Comparison of ENCODE assay signal across 18 cellular contexts in genomic region chr3:97954193-97954827, GRCh38. TPM values are rescaled to one million over a fixed set of nuclear protein-coding genes. Genes with fewer than 3 reads are reported as not detected.
DNase-seq lines count a peak whose midpoint lies in the region; ATAC-seq, FAIRE-seq and TF ChIP-seq lines count a peak whose summit lies in the region.
"Had no signal": no experiment of that assay in that cellular context is flagged by ENCODE, and none has a peak within 500 bp of the region (broad histone marks: within the 10 kb centered on the region; RNA-seq: fewer than 3 reads in every experiment).

No MANE protein-coding gene starts in this region.

- WGBS in GM12878 (ENCODE audit: insufficient coverage, insufficient replicate concordance, low lambda C conversion rate, missing lambda C conversion rate): 76% methylated on average over 9 of the region's 9 CpGs

- DNase-seq in GM12878 (ENCODE audit: low read depth, low spot score) (no peak), gastrocnemius medialis (no peak), NCI-H1694 treated with DMSO at 0.1 percent for 48 hours (lab: John Stamatoyannopoulos, UW) (no peak), DMS79 (lab: John Stamatoyannopoulos, UW) (no peak)
- DNase-seq: activated gamma-delta T cell treated with Interleukin-2 at 50 U/mL for 16 hours; cortex of kidney; GF-D8; islet precursor cell; NCI-H1092 treated with DMSO at 0.1 percent for 48 hours; nucleus accumbens; sigmoid colon; stimulated activated CD4-positive, alpha-beta T cell treated with anti-CD3 and anti-CD28 coated beads, Interleukin-4, amount 100 ng/mL, for 24 hours; tibial artery had no signal

- peaks cover 12 to 55% of the 10 kb centered on the region in 2 experiments for H3K36me3 ChIP-seq in GM12878 (ENCODE audit: control insufficient read depth in 2 of 2, insufficient read depth in 2 of 2, low read length in 1 of 2)
- peaks cover 0 to 42% of the 10 kb centered on the region in 2 donors for H3K36me3 ChIP-seq in gastrocnemius medialis

- intact Hi-C loops in GM12878 (cut with micrococcal nuclease; ENCODE audit: unreplicated experiment) (loop anchor here (5.0 kb wide), 1 partner anchor 162 kb away; no protein-coding TSS in a partner anchor), gastrocnemius medialis (cut with DNase I; ENCODE audit: low total_unique reads) (loop anchor here (10.0 kb wide), 1 partner anchor 1860 kb away; the partner anchor contains the start of gene CMSS1)

- no peaks in the 10 kb centered on the region; the same call in 1 of the 2 replicates for H4K20me1 ChIP-seq in GM12878 (ENCODE audit: control insufficient read depth, insufficient read depth)

- H3K9me3 ChIP-seq in GM12878 (replicated peaks; ENCODE audit: control insufficient read depth, insufficient read depth, low read length) (no peaks in the 10 kb centered on the region), gastrocnemius medialis (no peaks in the 10 kb centered on the region)
- H3K9me3 ChIP-seq: sigmoid colon, tibial artery had no signal

- no peak overlapping the region for H3K9ac ChIP-seq in GM12878 (ENCODE audit: control insufficient read depth, insufficient read depth, low read length)

- TF ChIP-seq EP300 in GM12878 (IDR thresholded peaks at IDR 0.05; ENCODE audit: borderline replicate concordance in 1 of 2, control insufficient read depth in 1 of 2, low read depth in 2 of 2, low read length in 2 of 2): no peak

- H2AFZ ChIP-seq in GM12878 (ENCODE audit: control insufficient read depth, low read depth, low read length): no peak overlapping the region; the same call in 1 of the 2 replicates

- FAIRE-seq in GM12878 (lab: Jason Lieb, UNC): no peak

- no peak overlapping the region for H3K4me2 ChIP-seq in GM12878 (ENCODE audit: control insufficient read depth, insufficient read depth)

- H3K79me2 ChIP-seq in GM12878 (ENCODE audit: control insufficient read depth, insufficient read depth, low read length): no peaks in the 10 kb centered on the region

- TF ChIP-seq RAD21 in GM12878 (IDR thresholded peaks at IDR 0.05; ENCODE audit: insufficient read depth, low read depth, low read length): no peak

- H3K27ac ChIP-seq in GM12878 (ENCODE audit: control insufficient read depth, insufficient read depth) (no peak overlapping the region), gastrocnemius medialis (peak overlapping the region in 2 of 4 donors; percentile 84 to 89)
- H3K27ac ChIP-seq: sigmoid colon, tibial artery had no signal

- RAD21 ChIA-PET in GM12878 (lab: Charles Lee; ENCODE audit: unreplicated experiment): no interaction called here

- TF ChIP-seq POLR2A in GM12878 (IDR thresholded peaks at IDR 0.05; ENCODE audit: low read depth, low read length) (no peak), gastrocnemius medialis (IDR thresholded peaks at IDR 0.05) (no peak)

- in situ Hi-C loops in GM12878 (cut with MboI) (no loop called here), gastrocnemius medialis (cut with MboI; ENCODE audit: low sequenced_read_pairs in 4 of 4) (loop anchor here in 1 of 4 donors (10.0 kb wide), 1 partner anchor 60 kb away; no protein-coding TSS in a partner anchor)

- BruUV-seq in GM12878 (replicated peaks; lab: Mats Ljungman, UMichigan): no TSS peak

- H3K27me3 ChIP-seq in GM12878 (replicated peaks in 1 of 2; ENCODE audit: control insufficient read depth in 2 of 2, insufficient read depth in 2 of 2, low read length in 1 of 2) (no peaks in the 10 kb centered on the region), gastrocnemius medialis (no peaks in the 10 kb centered on the region)
- H3K27me3 ChIP-seq: sigmoid colon, tibial artery had no signal

- SMC1A ChIA-PET in GM12878 (lab: Charles Lee; ENCODE audit: uncharacterized antibody, unreplicated experiment): interaction anchor here (0.6 to 1.4 kb wide), 4 partner anchors 11 to 160 kb away, joined by 3 to 5 read pairs (median 4); no protein-coding TSS in a partner anchor

- TF ChIP-seq CTCF in GM12878 (IDR thresholded peaks at IDR 0.05 in 2 of 3, conservative IDR thresholded peaks at IDR 0.05 in 1 of 3; ENCODE audit: control insufficient read depth in 2 of 3, extremely low read depth in 1 of 3, insufficient read depth in 1 of 3, low read depth in 3 of 3, low read length in 3 of 3): no peak
- peak in 1 of 5 experiments; percentile 9 for TF ChIP-seq CTCF in gastrocnemius medialis (IDR thresholded peaks at IDR 0.05 in 4 of 5, conservative IDR thresholded peaks at IDR 0.05 in 1 of 5)

- CTCF ChIA-PET in GM12878 (lab: Yijun Ruan, JAX): no interaction called here

- POLR2A ChIA-PET in GM12878 (lab: Charles Lee): no interaction called here

- ATAC-seq in GM18499 (IDR thresholded peaks at IDR 0.05; ENCODE audit: insufficient read depth, unreplicated experiment): peak; percentile 55
- ATAC-seq in GM21367 (IDR thresholded peaks at IDR 0.05; ENCODE audit: unreplicated experiment): peak; percentile 56
- ATAC-seq in HG03159 (IDR thresholded peaks at IDR 0.05; ENCODE audit: unreplicated experiment): peak; percentile 68
- ATAC-seq in GM12878: peak; percentile 63
- ATAC-seq in gastrocnemius medialis: no peak
- ATAC-seq in esophagus mucosa: no peak
- ATAC-seq: SK-N-SH treated with all-trans-retinoic acid at 6 μM for 48 hours had no signal

- peaks cover 8% of the 10 kb centered on the region for H3K4me1 ChIP-seq in GM12878 (ENCODE audit: control insufficient read depth, insufficient read depth, low read length)
- H3K4me1 ChIP-seq in gastrocnemius medialis: peaks cover 22 to 24% of the 10 kb centered on the region in 2 donors
- H3K4me1 ChIP-seq: tibial artery had no signal

- no peak overlapping the region for H3K4me3 ChIP-seq in GM12878
- no peak overlapping the region for H3K4me3 ChIP-seq in gastrocnemius medialis
- H3K4me3 ChIP-seq: sigmoid colon, tibial artery had no signal

TF ChIP-seq in GM12878, 131 proteins besides CTCF, POLR2A, EP300 and RAD21:
- TF ChIP-seq SPI1 (IDR thresholded peaks at IDR 0.05; ENCODE audit: borderline replicate concordance, insufficient read depth, low read depth, low read length): peak; percentile 74
- no peak for TF ChIP-seq HSF1 (IDR thresholded peaks at IDR 0.05; ENCODE audit: low read depth, low read length)
- no peak for TF ChIP-seq MYC (IDR thresholded peaks at IDR 0.05; ENCODE audit: insufficient read depth, insufficient read length, insufficient replicate concordance, low read length, severe bottlenecking)
- peak; percentile 62 for TF ChIP-seq RUNX3 (IDR thresholded peaks at IDR 0.05; ENCODE audit: low read length)
- no peak for TF ChIP-seq GABPA (IDR thresholded peaks at IDR 0.05; ENCODE audit: low read depth)

RNA-seq across cellular contexts. Expression of gene RIOX2, which starts 17.9 kb away (rescaled TPM):
- 56.1 and 58.1 TPM in 2 replicates for total RNA-seq in GM12878 (2013; cell fraction: nucleolus; rRNA removed)
- total RNA-seq in GM12878 (2014; rRNA removed) (42.1 and 43.9 TPM in 2 replicates), GM12878 (2014; rRNA removed; fragmentation: Illumina TruSeq; extraction: Trizol) (45.7 and 48.9 TPM in 2 replicates), GM12878 (2021) (32.8 and 35.0 TPM in 2 replicates), gastrocnemius medialis (10 to 100 TPM; 27.4 to 57.3 (median 49.6) TPM), esophagus mucosa (33.6 TPM)
- 9.4 TPM for polyA plus RNA-seq in GM12878 (2011; ENCODE audit: low read depth)
- polyA plus RNA-seq in GM12878 (2011; rRNA removed) (24.1 and 30.9 TPM in 2 replicates), GM12878 (2014; fragmentation: Illumina TruSeq; extraction: Trizol) (42.3 and 48.4 TPM in 2 replicates), GM12878 (2014; fragmentation: Nextera tagmentation; extraction: Ambion mirVana) (10 to 100 TPM; 51.8 to 52.6 TPM), GM12878 (2014; rRNA removed) (31.6 and 36.1 TPM in 2 replicates), GM12878 (2016; fragmentation: Nextera tagmentation; extraction: Ambion mirVana) (10 to 100 TPM; 45.6 to 46.6 TPM)
- 12.4 and 16.5 TPM in 2 replicates for polyA plus RNA-seq in GM12878 (2011; cell fraction: cytosol; rRNA removed)
- polyA plus RNA-seq in GM12878 (2011; cell fraction: nucleus; rRNA removed): 29.6 and 32.5 TPM in 2 replicates
- 15.6 and 16.4 TPM in 2 replicates for polyA plus RNA-seq in GM12878 (2012)
- polyA minus RNA-seq in GM12878 (2011; rRNA and poly(A)+ RNA removed): 26.6 and 35.0 TPM in 2 replicates
- polyA minus RNA-seq in GM12878 (2011; cell fraction: cytosol; rRNA and poly(A)+ RNA removed): 5.7 and 10.6 TPM in 2 replicates
- 33.0 and 47.6 TPM in 2 replicates for polyA minus RNA-seq in GM12878 (2011; cell fraction: nucleus; rRNA and poly(A)+ RNA removed)

Comparison
In these comparisons a context has a peak if more than half of its experiments do, and no peak if none do; other contexts are left out.
1. ATAC-seq: peak in GM18499 (single experiment), GM21367 (single experiment), HG03159 (single experiment) and GM12878 (single experiment); none in gastrocnemius medialis (0 of 2) and esophagus mucosa (single experiment).